1 cellular context compared by ENCODE assay signal in genomic region chrX:9465380-9466114, GRCh38.
TF ChIP-seq lines count a peak whose summit lies in the region.

No MANE protein-coding gene starts in this region.

TF ChIP-seq in HCT116, 20 proteins besides CTCF, POLR2A, EP300 and RAD21 (continued from another document):
- TF ChIP-seq ZBTB33 (IDR thresholded peaks at IDR 0.05; ENCODE audit: extremely low read depth, insufficient replicate concordance, low read length): no peak
- TF ChIP-seq EGR1 (IDR thresholded peaks at IDR 0.05; ENCODE audit: low read depth): no peak
